Comparison of ENCODE assay signal across 8 cellular contexts in the genomic region with DNA sequence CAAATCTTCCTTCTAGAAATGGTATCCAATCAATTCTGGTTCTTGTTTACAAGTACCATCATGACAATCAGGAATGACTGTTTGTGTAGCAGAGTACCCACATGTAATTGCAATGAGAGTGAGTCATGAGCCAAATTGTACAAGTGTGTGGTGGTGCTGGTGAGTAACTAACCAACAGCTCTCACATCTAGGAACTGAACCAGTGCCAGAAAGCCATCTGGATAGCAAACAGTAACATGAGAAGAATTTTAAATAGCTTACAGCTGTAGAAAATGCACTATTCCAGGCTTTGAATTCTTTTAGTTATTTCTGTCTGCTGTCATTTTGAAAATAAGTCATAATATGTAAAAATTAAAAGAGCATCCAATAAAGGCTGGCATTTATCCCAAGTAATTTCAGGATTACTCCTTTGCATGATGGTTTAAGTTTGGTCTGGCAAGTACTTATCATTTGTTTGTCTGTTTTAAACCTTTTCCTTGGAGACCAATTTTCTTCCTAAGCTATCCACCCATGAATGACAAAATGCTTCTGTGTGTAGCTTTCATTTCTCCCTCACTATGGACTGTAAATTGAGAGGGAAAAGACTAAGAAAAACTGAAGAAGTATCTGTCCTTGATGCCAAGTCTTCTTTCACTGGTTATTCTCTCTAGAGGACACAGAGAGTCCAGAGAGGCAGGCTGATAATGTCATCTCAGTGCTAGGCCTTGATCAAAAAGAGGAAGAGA.
DNase-seq lines count a peak whose midpoint lies in the region; ATAC-seq and TF ChIP-seq lines count a peak whose summit lies in the region.

No MANE protein-coding gene starts in this region.

- no peak overlapping the region for H3K4me3 ChIP-seq in mammary epithelial cell (replicated peaks in 1 of 3; ENCODE audit: insufficient read depth in 1 of 3, low read depth in 2 of 3, low read length in 3 of 3)

- intact Hi-C loops in natural killer cell (cut with micrococcal nuclease) = no loop called here
- intact Hi-C loops in mammary epithelial cell (cut with micrococcal nuclease) = loop anchor here (2.0 to 10.0 kb wide), 3 partner anchors 48 to 180 kb away; partner anchors contain the start of genes CEP70 and PIK3CB

- CTCF ChIA-PET in mammary epithelial cell (lab: Charles Lee; ENCODE audit: low non-redundant PET) = interaction anchor here (0.5 to 0.7 kb wide), 2 partner anchors 141 to 149 kb away, joined by 3 read pairs; no protein-coding TSS in a partner anchor

- no peaks in the 10 kb centered on the region for H3K36me3 Mint-ChIP-seq in natural killer cell treated with Interleukin-12 subunit alpha and Interleukin-12 subunit beta and Interleukin-15 and Interleukin-18, amount 100 ng/mL, for 72 hours
- H3K36me3 Mint-ChIP-seq in natural killer cell = no peaks in the 10 kb centered on the region

- no peaks in the 10 kb centered on the region for H3K9me3 ChIP-seq in mammary epithelial cell (replicated peaks; ENCODE audit: insufficient read depth, low read length)

- H3K4me1 Mint-ChIP-seq in natural killer cell treated with Interleukin-12 subunit alpha and Interleukin-12 subunit beta and Interleukin-15 and Interleukin-18, amount 100 ng/mL, for 72 hours (ENCODE audit: low read depth in 2 of 2) = peaks cover 9 to 11% of the 10 kb centered on the region in 2 donors
- peaks cover 0 to 11% of the 10 kb centered on the region in 2 donors for H3K4me1 Mint-ChIP-seq in natural killer cell

- H4K20me1 ChIP-seq in mammary epithelial cell (ENCODE audit: insufficient read depth, low read length) = no peaks in the 10 kb centered on the region

- H3K36me3 ChIP-seq in mammary epithelial cell (ENCODE audit: insufficient read depth, low read length) = no peaks in the 10 kb centered on the region

- no peak for DNase-seq in natural killer cell treated with Interleukin-12 subunit alpha and Interleukin-12 subunit beta and Interleukin-15 and Interleukin-18, amount 100 ng/mL, for 72 hours (ENCODE audit: low spot score)
- DNase-seq in natural killer cell = no peak
- peak; percentile 71 for DNase-seq in HPDE6-E6E7 (ENCODE audit: extremely low spot score)
- DNase-seq in NCI-H748 (lab: John Stamatoyannopoulos, UW; ENCODE audit: unreplicated experiment) = peak; percentile 87
- peak; percentile 98 for DNase-seq in mammary epithelial cell
- DNase-seq in substantia nigra (lab: John Stamatoyannopoulos, UW) = peak in 36 of 49 donors; percentile 4 to 90 (median 38)
- no peak for DNase-seq in GM20000 (ENCODE audit: low spot score)

- in situ Hi-C loops in mammary epithelial cell (cut with MboI; ENCODE audit: low sequenced_read_pairs in 2 of 2) = no loop called here

- H3K9me3 Mint-ChIP-seq in natural killer cell treated with Interleukin-12 subunit alpha and Interleukin-12 subunit beta and Interleukin-15 and Interleukin-18, amount 100 ng/mL, for 72 hours = no peaks in the 10 kb centered on the region
- no peaks in the 10 kb centered on the region for H3K9me3 Mint-ChIP-seq in natural killer cell

- H3K27ac ChIP-seq in mammary epithelial cell (ENCODE audit: insufficient read depth, low read depth, low read length) (peak overlapping the region; percentile 84), layer of hippocampus (ENCODE audit: low read depth, low read length) (peak overlapping the region; percentile 83), substantia nigra (ENCODE audit: low read depth, low read length, poor library complexity, severe bottlenecking) (peak overlapping the region; percentile 89)

- H2AFZ ChIP-seq in mammary epithelial cell (ENCODE audit: low read depth, low read length) = no peak overlapping the region

- H3K4me3 Mint-ChIP-seq in natural killer cell treated with Interleukin-12 subunit alpha and Interleukin-12 subunit beta and Interleukin-15 and Interleukin-18, amount 100 ng/mL, for 72 hours = no peak overlapping the region
- no peak overlapping the region for H3K4me3 Mint-ChIP-seq in natural killer cell

- peaks cover 25% of the 10 kb centered on the region for H3K4me1 ChIP-seq in mammary epithelial cell (ENCODE audit: insufficient read depth, low read length)

- TF ChIP-seq CTCF in natural killer cell (IDR thresholded peaks at IDR 0.05) (no peak), mammary epithelial cell (conservative IDR thresholded peaks at IDR 0.05 in 1 of 2, IDR thresholded peaks at IDR 0.05 in 1 of 2; ENCODE audit: extremely low read depth in 1 of 2, insufficient read depth in 1 of 2, low read depth in 1 of 2, low read length in 2 of 2) (no peak), GM20000 (IDR thresholded peaks at IDR 0.05; ENCODE audit: extremely low read depth, missing control alignments) (no peak)

- ATAC-seq in natural killer cell treated with Interleukin-12 subunit alpha and Interleukin-12 subunit beta and Interleukin-15 and Interleukin-18, amount 100 ng/mL, for 72 hours = peak; percentile 65 to 86
- ATAC-seq in natural killer cell = no peak

- dilution Hi-C loops in mammary epithelial cell (cut with HindIII; ENCODE audit: low sequenced_read_pairs) = no loop called here

- no peaks in the 10 kb centered on the region for H3K27me3 ChIP-seq in mammary epithelial cell (ENCODE audit: insufficient read depth, low read length)
- H3K27me3 ChIP-seq in layer of hippocampus (ENCODE audit: control insufficient read depth, insufficient read depth, low read length) = no peaks in the 10 kb centered on the region

- H3K27me3 Mint-ChIP-seq in natural killer cell treated with Interleukin-12 subunit alpha and Interleukin-12 subunit beta and Interleukin-15 and Interleukin-18, amount 100 ng/mL, for 72 hours = no peaks in the 10 kb centered on the region
- H3K27me3 Mint-ChIP-seq in natural killer cell (ENCODE audit: low read depth in 2 of 2) = no peaks in the 10 kb centered on the region

- peaks cover 32% of the 10 kb centered on the region for H3K79me2 ChIP-seq in mammary epithelial cell (ENCODE audit: insufficient read depth, low read length)

- peak overlapping the region; percentile 43 for H3K4me2 ChIP-seq in mammary epithelial cell (ENCODE audit: insufficient read depth, low read depth, low read length)

- peak overlapping the region; percentile 40 for H3K9ac ChIP-seq in mammary epithelial cell (ENCODE audit: insufficient read depth, low read length)

- no peak overlapping the region for H3K27ac Mint-ChIP-seq in natural killer cell treated with Interleukin-12 subunit alpha and Interleukin-12 subunit beta and Interleukin-15 and Interleukin-18, amount 100 ng/mL, for 72 hours
- H3K27ac Mint-ChIP-seq in natural killer cell = no peak overlapping the region

- BruUV-seq in mammary epithelial cell (replicated peaks; lab: Mats Ljungman, UMichigan) = no TSS peak

Comparison
In these comparisons a context has a peak if more than half of its experiments do, and no peak if none do; other contexts are left out.
1. ATAC-seq: peak in natural killer cell treated with Interleukin-12 subunit alpha and Interleukin-12 subunit beta and Interleukin-15 and Interleukin-18, amount 100 ng/mL, for 72 hours (2 of 2); none in natural killer cell (0 of 3).
2. DNase-seq: peak in HPDE6-E6E7 (single experiment), NCI-H748 (single experiment), mammary epithelial cell (single experiment) and substantia nigra (36 of 49); none in natural killer cell treated with Interleukin-12 subunit alpha and Interleukin-12 subunit beta and Interleukin-15 and Interleukin-18, amount 100 ng/mL, for 72 hours (single experiment), natural killer cell (single experiment) and GM20000 (single experiment).
3. Peak in every context shown above with its lines, with median percentiles within 50 percentile points of each other: H3K27ac ChIP-seq.